In genomic region chr7:6482307-6482706, GRCh38 we compare ENCODE assay signal across 9 cellular contexts. TPM values are rescaled to one million over a fixed set of nuclear protein-coding genes. Genes with fewer than 3 reads are reported as not detected.
A peak's percentile ranks its signal among the peaks of the same experiment; 100 is the strongest.
DNase-seq lines count a peak whose midpoint lies in the region; ATAC-seq and TF ChIP-seq lines count a peak whose summit lies in the region.
"Had no signal": no experiment of that assay in that cellular context is flagged by ENCODE, and none has a peak within 500 bp of the region (broad histone marks: within the 10 kb centered on the region; RNA-seq: fewer than 3 reads in every experiment).

No MANE protein-coding gene starts in this region.

- H3K4me1 Mint-ChIP-seq in activated naive CD4-positive, alpha-beta T cell treated with anti-CD3 and anti-CD28 coated beads, Interleukin-2, amount 10 ng/mL, durations not matched to agents 7 days and 5 days: peaks cover 63% of the 10 kb centered on the region
- peaks cover 57% of the 10 kb centered on the region for H3K4me1 Mint-ChIP-seq in activated naive CD8-positive, alpha-beta T cell (ENCODE audit: low read depth)

- H3K27me3 ChIP-seq in left lung: no peaks in the 10 kb centered on the region
- H3K27me3 ChIP-seq in subcutaneous abdominal adipose tissue (ENCODE audit: control insufficient read depth in 5 of 5, insufficient read depth in 4 of 5, low read length in 5 of 5): no peaks in the 10 kb centered on the region

- H3K4me3 Mint-ChIP-seq in activated naive CD4-positive, alpha-beta T cell treated with anti-CD3 and anti-CD28 coated beads, Interleukin-2, amount 10 ng/mL, durations not matched to agents 7 days and 5 days: peak overlapping the region; percentile 96
- peak overlapping the region; percentile 93 for H3K4me3 Mint-ChIP-seq in activated naive CD8-positive, alpha-beta T cell

- peak overlapping the region in 1 of 5 donors; percentile 73 for H3K9ac ChIP-seq in subcutaneous abdominal adipose tissue (ENCODE audit: low read length in 5 of 5)

- CTCF ChIA-PET in activated naive CD4-positive, alpha-beta T cell treated with anti-CD3 and anti-CD28 coated beads, Interleukin-2, amount 10 ng/mL, durations not matched to agents 7 days and 5 days (lab: Charles Lee): no interaction called here

- ATAC-seq in left lung: no peak

- H3K36me3 ChIP-seq in left lung (peaks cover 0 to 18% of the 10 kb centered on the region in 2 donors), subcutaneous abdominal adipose tissue (ENCODE audit: control insufficient read depth in 5 of 5, insufficient read depth in 5 of 5, low read length in 5 of 5) (peaks cover 0 to 2% (median 0%) of the 10 kb centered on the region in 5 donors)

- peak overlapping the region; percentile 3 for H3K27ac Mint-ChIP-seq in activated naive CD4-positive, alpha-beta T cell treated with anti-CD3 and anti-CD28 coated beads, Interleukin-2, amount 10 ng/mL, durations not matched to agents 7 days and 5 days
- H3K27ac Mint-ChIP-seq in activated naive CD8-positive, alpha-beta T cell: peak overlapping the region; percentile 28

- no peak for DNase-seq in activated naive CD4-positive, alpha-beta T cell treated with anti-CD3 and anti-CD28 coated beads, Interleukin-2, amount 10 ng/mL, durations not matched to agents 7 days and 5 days
- no peak for DNase-seq in activated naive CD4-positive, alpha-beta T cell (lab: John Stamatoyannopoulos, UW)
- DNase-seq in left lung (no peak), iPS-NIHi7 (ENCODE audit: extremely low spot score) (no peak), NCI-H1436 treated with DMSO at 0.1 percent for 48 hours (lab: John Stamatoyannopoulos, UW) (no peak), NCI-H774 (lab: John Stamatoyannopoulos, UW) (no peak)
- DNase-seq: NCI-H2029 had no signal

- peaks cover 17% of the 10 kb centered on the region for H3K36me3 Mint-ChIP-seq in activated naive CD4-positive, alpha-beta T cell treated with anti-CD3 and anti-CD28 coated beads, Interleukin-2, amount 10 ng/mL, durations not matched to agents 7 days and 5 days
- H3K36me3 Mint-ChIP-seq in activated naive CD8-positive, alpha-beta T cell: no peaks in the 10 kb centered on the region

- no peaks in the 10 kb centered on the region for H3K9me3 ChIP-seq in left lung
- H3K9me3 ChIP-seq in subcutaneous abdominal adipose tissue (ENCODE audit: control insufficient read depth in 5 of 5, low read length in 5 of 5): no peaks in the 10 kb centered on the region

- no peaks in the 10 kb centered on the region for H3K9me3 Mint-ChIP-seq in activated naive CD4-positive, alpha-beta T cell treated with anti-CD3 and anti-CD28 coated beads, Interleukin-2, amount 10 ng/mL, durations not matched to agents 7 days and 5 days
- H3K9me3 Mint-ChIP-seq in activated naive CD8-positive, alpha-beta T cell (ENCODE audit: low read depth): no peaks in the 10 kb centered on the region

- H3K27ac ChIP-seq in left lung (no peak overlapping the region), subcutaneous abdominal adipose tissue (ENCODE audit: low read depth, low read length) (peak overlapping the region; percentile 83)

- no peak for TF ChIP-seq CTCF in left lung (IDR thresholded peaks at IDR 0.05)

- intact Hi-C loops in left lung (cut with DNase I): no loop called here

- H3K4me3 ChIP-seq in left lung (peak overlapping the region; percentile 85 to 95), subcutaneous abdominal adipose tissue (ENCODE audit: low read depth in 1 of 5, low read length in 5 of 5) (peak overlapping the region; percentile 1 to 94 (median 88))

- H3K4me1 ChIP-seq in left lung (peaks cover 17 to 61% of the 10 kb centered on the region in 2 donors), subcutaneous abdominal adipose tissue (ENCODE audit: control insufficient read depth in 5 of 5, insufficient read depth in 5 of 5, low read length in 5 of 5) (peaks cover 12 to 40% (median 37%) of the 10 kb centered on the region in 5 donors)

- peaks cover 9% of the 10 kb centered on the region for H3K27me3 Mint-ChIP-seq in activated naive CD4-positive, alpha-beta T cell treated with anti-CD3 and anti-CD28 coated beads, Interleukin-2, amount 10 ng/mL, durations not matched to agents 7 days and 5 days
- no peaks in the 10 kb centered on the region for H3K27me3 Mint-ChIP-seq in activated naive CD8-positive, alpha-beta T cell

RNA-seq across cellular contexts. Expression of gene KDELR2, which starts 1.6 kb away (rescaled TPM):
- total RNA-seq in left lung: 100 to 1,000 TPM; 214 to 240 TPM

RNA-seq across cellular contexts. Expression of gene DAGLB, which starts 34.6 kb away (rescaled TPM):
- 10 to 100 TPM; 38.4 to 46.5 TPM for total RNA-seq in left lung
